8 cellular contexts compared by ENCODE assay signal in genomic region chr2:105744091-105744908, GRCh38. TPM values are rescaled to one million over a fixed set of nuclear protein-coding genes. Genes with fewer than 3 reads are reported as not detected.
DNase-seq lines count a peak whose midpoint lies in the region; ATAC-seq and TF ChIP-seq lines count a peak whose summit lies in the region.

No MANE protein-coding gene starts in this region.

- H3K4me3 ChIP-seq in mucosa of stomach (ENCODE audit: low read length) (no peak overlapping the region), thoracic aorta (peak overlapping the region; percentile 79)

- peaks cover 33% of the 10 kb centered on the region for H3K4me1 ChIP-seq in mucosa of stomach (ENCODE audit: control insufficient read depth, insufficient read depth, low read length)
- H3K4me1 ChIP-seq in thoracic aorta (ENCODE audit: control insufficient read depth in 1 of 2, low read depth in 2 of 2) = peaks cover 16 to 29% of the 10 kb centered on the region in 2 donors

- no peaks in the 10 kb centered on the region for H3K27me3 ChIP-seq in mucosa of stomach (ENCODE audit: control insufficient read depth, insufficient read depth, low read length)
- no peaks in the 10 kb centered on the region for H3K27me3 ChIP-seq in thoracic aorta (replicated peaks; ENCODE audit: insufficient read depth)

- H3K9me3 ChIP-seq in mucosa of stomach (ENCODE audit: control insufficient read depth, low read length) (no peaks in the 10 kb centered on the region), thoracic aorta (no peaks in the 10 kb centered on the region)

- H3K27ac ChIP-seq in thoracic aorta = peak overlapping the region; percentile 64 to 71

- DNase-seq in AG08396 (ENCODE audit: low spot score) = peak; percentile 91
- peak; percentile 25 for DNase-seq in NCI-H460 (ENCODE audit: extremely low read depth, low read depth)
- DNase-seq in activated T-cell treated with anti-CD3 and anti-CD28 coated beads for 48 hours (ENCODE audit: low read depth) = peak; percentile 68
- peak; percentile 32 to 37 for DNase-seq in erythroblast (lab: John Stamatoyannopoulos, UW)
- no peak for DNase-seq in thoracic aorta (ENCODE audit: low spot score)

- no peak for TF ChIP-seq POLR2A in erythroblast (IDR thresholded peaks at IDR 0.05; ENCODE audit: low read length)

- ATAC-seq in GM18520 (IDR thresholded peaks at IDR 0.05; ENCODE audit: unreplicated experiment) (peak; percentile 47), HG02981 (IDR thresholded peaks at IDR 0.05; ENCODE audit: unreplicated experiment) (peak; percentile 65), thoracic aorta (ENCODE audit: insufficient number of reproducible peaks, low FRiP score, low read depth) (peak; percentile 37)

- peak overlapping the region; percentile 67 for H3K9ac ChIP-seq in mucosa of stomach (ENCODE audit: low read length)

- H3K36me3 ChIP-seq in mucosa of stomach (ENCODE audit: control insufficient read depth, insufficient read depth, low read length) = no peaks in the 10 kb centered on the region
- H3K36me3 ChIP-seq in thoracic aorta = no peaks in the 10 kb centered on the region

- no peak for TF ChIP-seq CTCF in thoracic aorta (IDR thresholded peaks at IDR 0.05)

RNA-seq across cellular contexts. Expression of gene NCK2, which starts 0.4 kb away (rescaled TPM):
- 17.0 and 19.9 TPM in 2 replicates for total RNA-seq in NCI-H460 (2014; rRNA removed; shearing (Covaris generic))
- polyA plus RNA-seq in NCI-H460 (2014; cell fraction: nucleus; rRNA removed) = 7.4 and 14.3 TPM in 2 replicates
- total RNA-seq in thoracic aorta = 10 to 100 TPM; 41.0 to 50.0 TPM
